In genomic region chr13:97432232-97432916, GRCh38 we compare ENCODE assay signal across 8 cellular contexts. TPM values are rescaled to one million over a fixed set of nuclear protein-coding genes. Genes with fewer than 3 reads are reported as not detected.
DNase-seq lines count a peak whose midpoint lies in the region; ATAC-seq and FAIRE-seq lines count a peak whose summit lies in the region.

No MANE protein-coding gene starts in this region.

- H3K4me1 Mint-ChIP-seq in activated naive CD4-positive, alpha-beta T cell treated with anti-CD3 and anti-CD28 coated beads for 36 hours (ENCODE audit: low read depth): peaks cover 20% of the 10 kb centered on the region
- peaks cover 33% of the 10 kb centered on the region for H3K4me1 Mint-ChIP-seq in activated naive CD8-positive, alpha-beta T cell (ENCODE audit: low read depth)

- peak overlapping the region; percentile 95 for H3K27ac Mint-ChIP-seq in activated naive CD4-positive, alpha-beta T cell treated with anti-CD3 and anti-CD28 coated beads for 36 hours
- peak overlapping the region; percentile 100 for H3K27ac Mint-ChIP-seq in activated naive CD8-positive, alpha-beta T cell

- H3K4me3 Mint-ChIP-seq in activated naive CD4-positive, alpha-beta T cell treated with anti-CD3 and anti-CD28 coated beads for 36 hours: peak overlapping the region; percentile 86
- H3K4me3 Mint-ChIP-seq in activated naive CD8-positive, alpha-beta T cell: peak overlapping the region; percentile 99

- ATAC-seq in HG03521 (IDR thresholded peaks at IDR 0.05; ENCODE audit: unreplicated experiment): no peak
- ATAC-seq in GM18511 (IDR thresholded peaks at IDR 0.05; ENCODE audit: unreplicated experiment): no peak

- intact Hi-C loops in activated naive CD4-positive, alpha-beta T cell treated with anti-CD3 and anti-CD28 coated beads for 36 hours (cut with micrococcal nuclease): loop anchor here (2.0 to 10.0 kb wide), 4 partner anchors 64 to 1652 kb away; no protein-coding TSS in a partner anchor

- CTCF ChIA-PET in activated naive CD4-positive, alpha-beta T cell treated with anti-CD3 and anti-CD28 coated beads for 36 hours (lab: Charles Lee): interaction anchor here (0.6 to 1.5 kb wide), 2 partner anchors 209 to 305 kb away, joined by 3 to 4 read pairs; no protein-coding TSS in a partner anchor

- H3K27me3 Mint-ChIP-seq in activated naive CD4-positive, alpha-beta T cell treated with anti-CD3 and anti-CD28 coated beads for 36 hours (ENCODE audit: low read depth): no peaks in the 10 kb centered on the region
- no peaks in the 10 kb centered on the region for H3K27me3 Mint-ChIP-seq in activated naive CD8-positive, alpha-beta T cell

- peak; percentile 76 for FAIRE-seq in islet of Langerhans (lab: Jason Lieb, UNC)

- peak overlapping the region; percentile 100 for H3K27ac ChIP-seq in substantia nigra (ENCODE audit: low read depth, low read length, poor library complexity, severe bottlenecking)

- no peaks in the 10 kb centered on the region for H3K9me3 Mint-ChIP-seq in activated naive CD4-positive, alpha-beta T cell treated with anti-CD3 and anti-CD28 coated beads for 36 hours
- no peaks in the 10 kb centered on the region for H3K9me3 Mint-ChIP-seq in activated naive CD8-positive, alpha-beta T cell (ENCODE audit: low read depth)

- DNase-seq in activated naive CD4-positive, alpha-beta T cell treated with anti-CD3 and anti-CD28 coated beads for 36 hours: no peak
- no peak for DNase-seq in activated naive CD4-positive, alpha-beta T cell treated with anti-CD3 and anti-CD28 coated beads, Interleukin-2, amount 50 U/mL, for 16 hours
- DNase-seq in substantia nigra (lab: John Stamatoyannopoulos, UW) (no peak), kidney glomerular epithelial cell (lab: John Stamatoyannopoulos, UW) (no peak)

- H3K36me3 Mint-ChIP-seq in activated naive CD4-positive, alpha-beta T cell treated with anti-CD3 and anti-CD28 coated beads for 36 hours (ENCODE audit: low read depth): no peaks in the 10 kb centered on the region
- peaks cover 4% of the 10 kb centered on the region for H3K36me3 Mint-ChIP-seq in activated naive CD8-positive, alpha-beta T cell

RNA-seq across cellular contexts. Expression of gene RAP2A, which starts 1.6 kb away (rescaled TPM):
- total RNA-seq in activated naive CD4-positive, alpha-beta T cell treated with anti-CD3 and anti-CD28 coated beads for 36 hours: 10 to 100 TPM in 1 of 2 experiments, 1 to 10 TPM in 1; 9.9 to 10.8 TPM
